8 cellular contexts compared by ENCODE assay signal in genomic region chr22:38718414-38718813, GRCh38. TPM values are rescaled to one million over a fixed set of nuclear protein-coding genes. Genes with fewer than 3 reads are reported as not detected.
DNase-seq lines count a peak whose midpoint lies in the region; ATAC-seq, FAIRE-seq and TF ChIP-seq lines count a peak whose summit lies in the region.

No MANE protein-coding gene starts in this region.

- TF ChIP-seq CTCF in A549 (IDR thresholded peaks at IDR 0.05) = no peak
- TF ChIP-seq CTCF in brain (conservative IDR thresholded peaks at IDR 0.05) = peak in 1 of 2 experiments; percentile 36
- TF ChIP-seq CTCF in type B pancreatic cell (conservative IDR thresholded peaks at IDR 0.05) = peak; percentile 69

- peak overlapping the region in 1 of 5 experiments; percentile 7 for H3K4me3 Mint-ChIP-seq in brain
- no peak overlapping the region for H3K4me3 Mint-ChIP-seq in type B pancreatic cell
- no peak overlapping the region for H3K4me3 Mint-ChIP-seq in stimulated activated naive CD8-positive, alpha-beta T cell treated with anti-CD3 and anti-CD28 coated beads, Interleukin-15, amount 100 ng/mL, for 72 hours

- CTCF ChIA-PET in A549 (lab: Yijun Ruan, JAX) (interaction anchor here (1.0 to 2.5 kb wide), 7 partner anchors 10 to 48 kb away, joined by 4 to 22 read pairs (median 4); partner anchors contain the start of gene JOSD1), HEK293T (lab: Yijun Ruan, JAX) (interaction anchor here (1.2 kb wide), 1 partner anchor 11 kb away, joined by 7 read pairs; no protein-coding TSS in a partner anchor)

- TF ChIP-seq POLR2A in A549 (IDR thresholded peaks at IDR 0.05; ENCODE audit: low read length) = no peak

- POLR2A ChIA-PET in A549 (lab: Yijun Ruan, JAX) (interaction anchor here (1.0 to 2.1 kb wide), 2 partner anchors 12 to 37 kb away, joined by 6 to 7 read pairs; partner anchors contain the start of genes GTPBP1 and TOMM22), HEK293T (lab: Yijun Ruan, JAX) (no interaction called here)

- H3K9me3 Mint-ChIP-seq in brain = no peaks in the 10 kb centered on the region
- no peaks in the 10 kb centered on the region for H3K9me3 Mint-ChIP-seq in type B pancreatic cell
- no peaks in the 10 kb centered on the region for H3K9me3 Mint-ChIP-seq in stimulated activated naive CD8-positive, alpha-beta T cell treated with anti-CD3 and anti-CD28 coated beads, Interleukin-15, amount 100 ng/mL, for 72 hours

- ATAC-seq in A549 = peak; percentile 100
- ATAC-seq in GM19467 (IDR thresholded peaks at IDR 0.05; ENCODE audit: unreplicated experiment) = no peak
- no peak for ATAC-seq in stimulated activated naive CD8-positive, alpha-beta T cell treated with anti-CD3 and anti-CD28 coated beads, Interleukin-15, amount 100 ng/mL, for 72 hours

- H3K4me1 ChIP-seq in A549 = peaks cover 15% of the 10 kb centered on the region

- peaks cover 5% of the 10 kb centered on the region for H3K27me3 Mint-ChIP-seq in brain
- no peaks in the 10 kb centered on the region for H3K27me3 Mint-ChIP-seq in type B pancreatic cell
- no peaks in the 10 kb centered on the region for H3K27me3 Mint-ChIP-seq in stimulated activated naive CD8-positive, alpha-beta T cell treated with anti-CD3 and anti-CD28 coated beads, Interleukin-15, amount 100 ng/mL, for 72 hours

- 3% methylated on average over 6 of the region's 6 CpGs for WGBS in A549 (ENCODE audit: missing lambda C conversion rate)

- no peaks in the 10 kb centered on the region for H3K9me3 ChIP-seq in A549

- H3K4me1 Mint-ChIP-seq in brain = peaks cover 44% of the 10 kb centered on the region
- H3K4me1 Mint-ChIP-seq in type B pancreatic cell (ENCODE audit: unreplicated experiment) = peaks cover 18% of the 10 kb centered on the region
- peaks cover 23% of the 10 kb centered on the region for H3K4me1 Mint-ChIP-seq in stimulated activated naive CD8-positive, alpha-beta T cell treated with anti-CD3 and anti-CD28 coated beads, Interleukin-15, amount 100 ng/mL, for 72 hours

- FAIRE-seq in A549 (lab: Jason Lieb, UNC) = no peak

- H3K27ac Mint-ChIP-seq in brain (peak overlapping the region in 3 of 5 experiments; percentile 58 to 94 (median 79)), type B pancreatic cell (peak overlapping the region; percentile 34)
- no peak overlapping the region for H3K27ac Mint-ChIP-seq in stimulated activated naive CD8-positive, alpha-beta T cell treated with anti-CD3 and anti-CD28 coated beads, Interleukin-15, amount 100 ng/mL, for 72 hours

- 0 out of 5 replicates have a peak, but pooled peaks of 1 of the 2 experiments have one; percentile 2 for TF ChIP-seq RAD21 in A549 (conservative IDR thresholded peaks at IDR 0.05 in 1 of 2, IDR thresholded peaks at IDR 0.05 in 1 of 2)

- no peak overlapping the region for H3K4me3 ChIP-seq in A549

- peaks cover 53% of the 10 kb centered on the region for H3K36me3 Mint-ChIP-seq in brain
- peaks cover 23% of the 10 kb centered on the region for H3K36me3 Mint-ChIP-seq in type B pancreatic cell

- peak; percentile 79 to 84 for DNase-seq in A549 (ENCODE audit: low read depth in 1 of 2, low spot score in 1 of 2)
- peak; percentile 76 for DNase-seq in HEK293T (ENCODE audit: extremely low spot score)
- DNase-seq in kidney glomerular epithelial cell (lab: John Stamatoyannopoulos, UW) = peak; percentile 89
- no peak for DNase-seq in type B pancreatic cell (ENCODE audit: extremely low spot score, unreplicated experiment)
- no peak for DNase-seq in activated CD4-positive, alpha-beta T cell treated with anti-CD3 and anti-CD28 coated beads, Interleukin-2, amount 50 U/mL, for 48 hours
- no peak for DNase-seq in stimulated activated naive CD8-positive, alpha-beta T cell treated with anti-CD3 and anti-CD28 coated beads, Interleukin-15, amount 100 ng/mL, for 72 hours

- no peak for TF ChIP-seq EP300 in A549 (IDR thresholded peaks at IDR 0.05)

- H3K27ac ChIP-seq in A549 = peak overlapping the region in 1 of 2 experiments; percentile 62; a peak in 3 of 6 replicates

- peak overlapping the region; percentile 60 for H3K4me2 ChIP-seq in A549

TF ChIP-seq in A549, 52 proteins besides CTCF, POLR2A, EP300 and RAD21:
- TF ChIP-seq FOSL2 (IDR thresholded peaks at IDR 0.05) (peak; percentile 58; the same call in 1 of the 2 replicates), FOSL2 (CRISPR knock-in tag; IDR thresholded peaks at IDR 0.05) (peak; percentile 96), SREBF2 (IDR thresholded peaks at IDR 0.05) (no peak)

TF ChIP-seq in HEK293T, 16 proteins besides CTCF, POLR2A, EP300 and RAD21:
- no peak for TF ChIP-seq FOXM1 (IDR thresholded peaks at IDR 0.05; ENCODE audit: borderline replicate concordance)
- TF ChIP-seq CTBP1 (IDR thresholded peaks at IDR 0.05; ENCODE audit: borderline replicate concordance) = no peak
- no peak for TF ChIP-seq ZNF384 (IDR thresholded peaks at IDR 0.05)
- no peak for TF ChIP-seq L3MBTL2 (conservative IDR thresholded peaks at IDR 0.05)
- TF ChIP-seq TARDBP (IDR thresholded peaks at IDR 0.05) = no peak
- TF ChIP-seq ARNT (IDR thresholded peaks at IDR 0.05) = no peak
- TF ChIP-seq PKNOX1 (IDR thresholded peaks at IDR 0.05) = no peak
- no peak for TF ChIP-seq SP1 (IDR thresholded peaks at IDR 0.05)
- no peak for TF ChIP-seq FOXA1 (IDR thresholded peaks at IDR 0.05)
- no peak for TF ChIP-seq FOXK2 (IDR thresholded peaks at IDR 0.05)
- TF ChIP-seq ELF4 (IDR thresholded peaks at IDR 0.05) = no peak

RNA-seq across cellular contexts. Expression of gene GTPBP1, which starts 12.7 kb away (rescaled TPM):
- polyA plus RNA-seq in A549 (2011; rRNA removed) = 10.7 and 15.1 TPM in 2 replicates
- 8.6 and 10.5 TPM in 2 replicates for polyA plus RNA-seq in A549 (2012; cell fraction: cytosol; rRNA removed)
- polyA plus RNA-seq in A549 (2012; cell fraction: nucleus; rRNA removed) = 29.4 and 33.7 TPM in 2 replicates
- 7.1 to 9.0 TPM (median 8.8 TPM) in 3 replicates for polyA plus RNA-seq in A549 (2017; fragmentation: RNase III; extraction: RNeasy Plus Mini Kit Qiagen cat#74134 plus additional on column Dnase treatment)
- polyA minus RNA-seq in A549 (2011; rRNA and poly(A)+ RNA removed) = 19.9 and 28.5 TPM in 2 replicates
- polyA plus RNA-seq in brain (ENCODE audit: insufficient read depth, low read depth, low replicate concordance) = 80.4 TPM
- 47.1 and 60.1 TPM in 2 replicates for total RNA-seq in type B pancreatic cell (ENCODE audit: low replicate concordance)

RNA-seq across cellular contexts. Expression of gene JOSD1, which starts 17.7 kb away (rescaled TPM):
- 37.5 and 40.9 TPM in 2 replicates for polyA plus RNA-seq in A549 (2011; rRNA removed)
- polyA plus RNA-seq in A549 (2012; cell fraction: cytosol; rRNA removed) = 22.7 and 28.4 TPM in 2 replicates
- polyA plus RNA-seq in A549 (2012; cell fraction: nucleus; rRNA removed) = 25.9 and 35.5 TPM in 2 replicates
- 28.5 to 30.9 TPM (median 29.7 TPM) in 3 replicates for polyA plus RNA-seq in A549 (2017; fragmentation: RNase III; extraction: RNeasy Plus Mini Kit Qiagen cat#74134 plus additional on column Dnase treatment)
- polyA minus RNA-seq in A549 (2011; rRNA and poly(A)+ RNA removed) = 45.8 and 46.8 TPM in 2 replicates
- polyA plus RNA-seq in brain (ENCODE audit: insufficient read depth, low read depth, low replicate concordance) = 45.7 TPM
- 43.4 and 51.8 TPM in 2 replicates for total RNA-seq in type B pancreatic cell (ENCODE audit: low replicate concordance)

RNA-seq across cellular contexts. Expression of gene TOMM22, which starts 36.7 kb away (rescaled TPM):
- 53.6 and 63.2 TPM in 2 replicates for polyA plus RNA-seq in A549 (2011; rRNA removed)
- 28.3 and 30.9 TPM in 2 replicates for polyA plus RNA-seq in A549 (2012; cell fraction: cytosol; rRNA removed)
- 9.5 and 18.8 TPM in 2 replicates for polyA plus RNA-seq in A549 (2012; cell fraction: nucleus; rRNA removed)
- polyA plus RNA-seq in A549 (2017; fragmentation: RNase III; extraction: RNeasy Plus Mini Kit Qiagen cat#74134 plus additional on column Dnase treatment) = 68.4 to 69.8 TPM (median 69.2 TPM) in 3 replicates
- polyA minus RNA-seq in A549 (2011; rRNA and poly(A)+ RNA removed) = 32.8 and 43.9 TPM in 2 replicates
- polyA plus RNA-seq in brain (ENCODE audit: insufficient read depth, low read depth, low replicate concordance) = 72.7 TPM
- 80.8 and 91.6 TPM in 2 replicates for total RNA-seq in type B pancreatic cell (ENCODE audit: low replicate concordance)

RNA-seq across cellular contexts. Expression of gene SUN2, which starts 37.4 kb away (rescaled TPM):
- polyA plus RNA-seq in A549 (2011; rRNA removed) (12.6 and 18.4 TPM in 2 replicates), A549 (2017; fragmentation: RNase III; extraction: RNeasy Plus Mini Kit Qiagen cat#74134 plus additional on column Dnase treatment) (21.7 to 26.4 TPM (median 24.0 TPM) in 3 replicates), brain (ENCODE audit: insufficient read depth, low read depth, low replicate concordance) (251 TPM)
- polyA plus RNA-seq in A549 (2012; cell fraction: cytosol; rRNA removed) = 20.2 and 27.5 TPM in 2 replicates
- 63.4 and 82.4 TPM in 2 replicates for polyA plus RNA-seq in A549 (2012; cell fraction: nucleus; rRNA removed)
- polyA minus RNA-seq in A549 (2011; rRNA and poly(A)+ RNA removed) = 27.7 and 32.9 TPM in 2 replicates
- 43.5 and 70.5 TPM in 2 replicates for total RNA-seq in type B pancreatic cell (ENCODE audit: low replicate concordance)

Comparison
In these comparisons a context has a peak if more than half of its experiments do, and no peak if none do; other contexts are left out.
1. ATAC-seq: peak in A549 (2 of 2); none in GM19467 (single experiment) and stimulated activated naive CD8-positive, alpha-beta T cell treated with anti-CD3 and anti-CD28 coated beads, Interleukin-15, amount 100 ng/mL, for 72 hours (single experiment).
2. DNase-seq: peak in A549 (2 of 2), HEK293T (single experiment) and kidney glomerular epithelial cell (single experiment); none in type B pancreatic cell (single experiment), activated CD4-positive, alpha-beta T cell treated with anti-CD3 and anti-CD28 coated beads, Interleukin-2, amount 50 U/mL, for 48 hours (0 of 2) and stimulated activated naive CD8-positive, alpha-beta T cell treated with anti-CD3 and anti-CD28 coated beads, Interleukin-15, amount 100 ng/mL, for 72 hours (0 of 2).
3. H3K27ac Mint-ChIP-seq: peak in brain (3 of 5) and type B pancreatic cell (single experiment); none in stimulated activated naive CD8-positive, alpha-beta T cell treated with anti-CD3 and anti-CD28 coated beads, Interleukin-15, amount 100 ng/mL, for 72 hours (0 of 2).